Comparison of ENCODE assay signal across 22 cellular contexts in the genomic region with DNA sequence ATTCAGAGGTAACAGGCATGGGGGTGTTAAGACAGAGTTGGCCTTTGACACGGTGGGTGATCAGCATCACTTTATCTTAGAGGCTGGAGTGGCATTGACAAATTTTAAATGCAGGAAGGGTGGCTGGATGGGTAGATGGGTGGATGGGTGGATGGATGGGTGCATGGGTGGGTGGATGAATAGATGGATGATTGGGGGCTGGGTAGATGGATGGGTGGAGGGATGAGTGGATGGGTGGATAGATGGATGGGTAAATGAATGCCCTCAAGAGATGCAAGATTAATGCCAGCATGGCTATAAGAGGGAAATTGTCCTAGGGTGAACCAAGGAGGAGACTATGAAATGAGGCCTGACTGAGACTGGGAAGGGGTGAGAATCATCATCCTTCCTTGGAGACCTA. TPM values are rescaled to one million over a fixed set of nuclear protein-coding genes. Genes with fewer than 3 reads are reported as not detected.
DNase-seq lines count a peak whose midpoint lies in the region; ATAC-seq and TF ChIP-seq lines count a peak whose summit lies in the region.
"Had no signal": no experiment of that assay in that cellular context is flagged by ENCODE, and none has a peak within 500 bp of the region (broad histone marks: within the 10 kb centered on the region; RNA-seq: fewer than 3 reads in every experiment).

No MANE protein-coding gene starts in this region.

- H3K36me3 Mint-ChIP-seq in activated naive CD8-positive, alpha-beta T cell treated with anti-CD3 and anti-CD28 coated beads, Interleukin-2, amount 10 ng/mL, durations not matched to agents 7 days and 5 days, result peaks cover 10% of the 10 kb centered on the region
- peaks cover 5% of the 10 kb centered on the region for H3K36me3 Mint-ChIP-seq in activated naive CD8-positive, alpha-beta T cell treated with anti-CD3 and anti-CD28 coated beads for 36 hours
- H3K36me3 Mint-ChIP-seq in immature natural killer cell, result peaks cover 0 to 8% (median 0%) of the 10 kb centered on the region in 3 donors
- H3K36me3 Mint-ChIP-seq in stimulated activated effector memory CD8-positive, alpha-beta T cell treated with anti-CD3 and anti-CD28 coated beads, Interleukin-12 subunit alpha, Interleukin-12 subunit beta, amount 100 ng/mL, for 72 hours, result peaks cover 66% of the 10 kb centered on the region

- CTCF ChIA-PET in HEK293 (lab: Yijun Ruan, JAX), result interaction anchor here (0.6 kb wide), 1 partner anchor 138 kb away, joined by 3 read pairs; no protein-coding TSS in a partner anchor

- H3K9me3 ChIP-seq in HEK293 (ENCODE audit: control insufficient read depth, insufficient read depth, low read depth, low read length), result no peaks in the 10 kb centered on the region
- H3K9me3 ChIP-seq in upper lobe of right lung, result no peaks in the 10 kb centered on the region
- H3K9me3 ChIP-seq: HAP-1 had no signal

- H3K27ac Mint-ChIP-seq in activated naive CD8-positive, alpha-beta T cell treated with anti-CD3 and anti-CD28 coated beads, Interleukin-2, amount 10 ng/mL, durations not matched to agents 7 days and 5 days, result peak overlapping the region; percentile 3
- no peak overlapping the region for H3K27ac Mint-ChIP-seq in activated naive CD8-positive, alpha-beta T cell treated with anti-CD3 and anti-CD28 coated beads for 36 hours
- H3K27ac Mint-ChIP-seq in immature natural killer cell, result peak overlapping the region in 4 of 6 donors; percentile 15 to 83 (median 36)
- peak overlapping the region; percentile 67 for H3K27ac Mint-ChIP-seq in stimulated activated effector memory CD8-positive, alpha-beta T cell treated with anti-CD3 and anti-CD28 coated beads, Interleukin-12 subunit alpha, Interleukin-12 subunit beta, amount 100 ng/mL, for 72 hours

- no peak overlapping the region for H3K4me3 ChIP-seq in HEK293 (ENCODE audit: low read depth, low read length)
- no peak overlapping the region for H3K4me3 ChIP-seq in upper lobe of right lung
- H3K4me3 ChIP-seq: HAP-1 had no signal

- H3K27me3 ChIP-seq in upper lobe of right lung, result no peaks in the 10 kb centered on the region

- no peak for ATAC-seq in activated naive CD8-positive, alpha-beta T cell treated with anti-CD3 and anti-CD28 coated beads, Interleukin-2, amount 10 ng/mL, durations not matched to agents 7 days and 5 days (ENCODE audit: low read depth)
- no peak for ATAC-seq in stimulated activated effector memory CD8-positive, alpha-beta T cell treated with anti-CD3 and anti-CD28 coated beads, Interleukin-12 subunit alpha, Interleukin-12 subunit beta, amount 100 ng/mL, for 72 hours
- no peak for ATAC-seq in upper lobe of right lung

- POLR2A ChIA-PET in activated naive CD8-positive, alpha-beta T cell treated with anti-CD3 and anti-CD28 coated beads, Interleukin-2, amount 10 ng/mL, durations not matched to agents 7 days and 5 days (lab: Charles Lee), result interaction anchor here (0.8 kb wide), 1 partner anchor 18 kb away, joined by 4 read pairs; a partner anchor contains a TSS
- POLR2A ChIA-PET in HEK293 (lab: Yijun Ruan, JAX), result no interaction called here

- no peak for DNase-seq in activated naive CD8-positive, alpha-beta T cell treated with anti-CD3 and anti-CD28 coated beads, Interleukin-2, amount 10 ng/mL, durations not matched to agents 7 days and 5 days
- no peak for DNase-seq in activated naive CD8-positive, alpha-beta T cell treated with anti-CD3 and anti-CD28 coated beads for 36 hours
- no peak for DNase-seq in immature natural killer cell
- DNase-seq in stimulated activated effector memory CD8-positive, alpha-beta T cell treated with anti-CD3 and anti-CD28 coated beads, Interleukin-12 subunit alpha, Interleukin-12 subunit beta, amount 100 ng/mL, for 72 hours (ENCODE audit: low spot score in 2 of 2), result no peak
- DNase-seq in NK-92 treated with Interleukin-12 subunit alpha and Interleukin-12 subunit beta, amount 100 ng/mL, for 24 hours (lab: John Stamatoyannopoulos, UW), result no peak
- DNase-seq in NCI-H187 (lab: John Stamatoyannopoulos, UW), result no peak
- no peak for DNase-seq in upper lobe of right lung
- DNase-seq: DMS153, DND-41, GOT3, KBM-7, MV-4-11, NCI-H1105, NCI-H1436 treated with DMSO at 0.1 percent for 48 hours, NCI-H1930, NCI-H2107, NCI-H524 treated with DMSO at 0.1 percent for 48 hours, NCI-H82, RPMI8226, SHP77 had no signal

- H3K4me3 Mint-ChIP-seq in activated naive CD8-positive, alpha-beta T cell treated with anti-CD3 and anti-CD28 coated beads, Interleukin-2, amount 10 ng/mL, durations not matched to agents 7 days and 5 days, result no peak overlapping the region
- no peak overlapping the region for H3K4me3 Mint-ChIP-seq in activated naive CD8-positive, alpha-beta T cell treated with anti-CD3 and anti-CD28 coated beads for 36 hours
- peak overlapping the region in 1 of 5 donors; percentile 18 for H3K4me3 Mint-ChIP-seq in immature natural killer cell
- H3K4me3 Mint-ChIP-seq in stimulated activated effector memory CD8-positive, alpha-beta T cell treated with anti-CD3 and anti-CD28 coated beads, Interleukin-12 subunit alpha, Interleukin-12 subunit beta, amount 100 ng/mL, for 72 hours, result no peak overlapping the region

- no peaks in the 10 kb centered on the region for H3K27me3 Mint-ChIP-seq in activated naive CD8-positive, alpha-beta T cell treated with anti-CD3 and anti-CD28 coated beads, Interleukin-2, amount 10 ng/mL, durations not matched to agents 7 days and 5 days
- H3K27me3 Mint-ChIP-seq in activated naive CD8-positive, alpha-beta T cell treated with anti-CD3 and anti-CD28 coated beads for 36 hours, result no peaks in the 10 kb centered on the region
- peaks cover 0 to 4% (median 4%) of the 10 kb centered on the region in 3 donors for H3K27me3 Mint-ChIP-seq in immature natural killer cell (ENCODE audit: low read depth in 3 of 3)

- H3K36me3 ChIP-seq in HEK293 (ENCODE audit: control insufficient read depth in 2 of 2, insufficient read depth in 1 of 2, low read length in 2 of 2) (no peaks in the 10 kb centered on the region; a peak in 1 of 3 replicates), upper lobe of right lung (peaks cover 9% of the 10 kb centered on the region)

- H3K27ac ChIP-seq in HEK293 (ENCODE audit: extremely low read depth, low read depth, low read length) (no peak overlapping the region), upper lobe of right lung (no peak overlapping the region)

- peaks cover 21% of the 10 kb centered on the region for H3K4me1 Mint-ChIP-seq in activated naive CD8-positive, alpha-beta T cell treated with anti-CD3 and anti-CD28 coated beads, Interleukin-2, amount 10 ng/mL, durations not matched to agents 7 days and 5 days
- peaks cover 17% of the 10 kb centered on the region for H3K4me1 Mint-ChIP-seq in activated naive CD8-positive, alpha-beta T cell treated with anti-CD3 and anti-CD28 coated beads for 36 hours
- H3K4me1 Mint-ChIP-seq in immature natural killer cell, result peaks cover 52 to 68% of the 10 kb centered on the region in 2 donors
- H3K4me1 Mint-ChIP-seq in stimulated activated effector memory CD8-positive, alpha-beta T cell treated with anti-CD3 and anti-CD28 coated beads, Interleukin-12 subunit alpha, Interleukin-12 subunit beta, amount 100 ng/mL, for 72 hours, result peaks cover 78% of the 10 kb centered on the region

- intact Hi-C loops in upper lobe of right lung (cut with DNase I), result no loop called here

- no peaks in the 10 kb centered on the region for H3K9me3 Mint-ChIP-seq in activated naive CD8-positive, alpha-beta T cell treated with anti-CD3 and anti-CD28 coated beads, Interleukin-2, amount 10 ng/mL, durations not matched to agents 7 days and 5 days
- H3K9me3 Mint-ChIP-seq in activated naive CD8-positive, alpha-beta T cell treated with anti-CD3 and anti-CD28 coated beads for 36 hours, result no peaks in the 10 kb centered on the region
- no peaks in the 10 kb centered on the region for H3K9me3 Mint-ChIP-seq in immature natural killer cell
- no peaks in the 10 kb centered on the region for H3K9me3 Mint-ChIP-seq in stimulated activated effector memory CD8-positive, alpha-beta T cell treated with anti-CD3 and anti-CD28 coated beads, Interleukin-12 subunit alpha, Interleukin-12 subunit beta, amount 100 ng/mL, for 72 hours

- no peaks in the 10 kb centered on the region for H3K4me1 ChIP-seq in HEK293 (ENCODE audit: control insufficient read depth, insufficient read depth, low read length)
- peaks cover 11% of the 10 kb centered on the region for H3K4me1 ChIP-seq in upper lobe of right lung
- H3K4me1 ChIP-seq: HAP-1 had no signal

- no peak for TF ChIP-seq CTCF in HEK293 (tag by site-specific recombination; IDR thresholded peaks at IDR 0.05)
- TF ChIP-seq CTCF in upper lobe of right lung (IDR thresholded peaks at IDR 0.05), result no peak

TF ChIP-seq in HEK293, 187 proteins besides CTCF, POLR2A, EP300 and RAD21 (continues in another document):
- TF ChIP-seq EGR2 (tag by site-specific recombination; IDR thresholded peaks at IDR 0.05; ENCODE audit: low read depth), result peak; percentile 70
- TF ChIP-seq, protein P1, sequence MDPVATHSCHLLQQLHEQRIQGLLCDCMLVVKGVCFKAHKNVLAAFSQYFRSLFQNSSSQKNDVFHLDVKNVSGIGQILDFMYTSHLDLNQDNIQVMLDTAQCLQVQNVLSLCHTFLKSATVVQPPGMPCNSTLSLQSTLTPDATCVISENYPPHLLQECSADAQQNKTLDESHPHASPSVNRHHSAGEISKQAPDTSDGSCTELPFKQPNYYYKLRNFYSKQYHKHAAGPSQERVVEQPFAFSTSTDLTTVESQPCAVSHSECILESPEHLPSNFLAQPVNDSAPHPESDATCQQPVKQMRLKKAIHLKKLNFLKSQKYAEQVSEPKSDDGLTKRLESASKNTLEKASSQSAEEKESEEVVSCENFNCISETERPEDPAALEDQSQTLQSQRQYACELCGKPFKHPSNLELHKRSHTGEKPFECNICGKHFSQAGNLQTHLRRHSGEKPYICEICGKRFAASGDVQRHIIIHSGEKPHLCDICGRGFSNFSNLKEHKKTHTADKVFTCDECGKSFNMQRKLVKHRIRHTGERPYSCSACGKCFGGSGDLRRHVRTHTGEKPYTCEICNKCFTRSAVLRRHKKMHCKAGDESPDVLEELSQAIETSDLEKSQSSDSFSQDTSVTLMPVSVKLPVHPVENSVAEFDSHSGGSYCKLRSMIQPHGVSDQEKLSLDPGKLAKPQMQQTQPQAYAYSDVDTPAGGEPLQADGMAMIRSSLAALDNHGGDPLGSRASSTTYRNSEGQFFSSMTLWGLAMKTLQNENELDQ (tag by site-specific recombination; IDR thresholded peaks at IDR 0.05; ENCODE audit: low read depth), result no peak
- TF ChIP-seq ZFHX2 (tag by site-specific recombination; conservative IDR thresholded peaks at IDR 0.05), result 0 out of 2 replicates have a peak, but pooled peaks have one; percentile 29

RNA-seq across cellular contexts. Expression of a gene that starts 18.4 kb away (rescaled TPM):
- total RNA-seq in activated naive CD8-positive, alpha-beta T cell treated with anti-CD3 and anti-CD28 coated beads, Interleukin-2, amount 10 ng/mL, durations not matched to agents 7 days and 5 days, result 10 to 100 TPM; 61.4 to 61.8 TPM
- total RNA-seq in activated naive CD8-positive, alpha-beta T cell treated with anti-CD3 and anti-CD28 coated beads for 36 hours, result 10 to 100 TPM; 35.5 to 36.6 TPM
- 1 to 10 TPM in 2 of 3 donors, under 1 TPM in 1; 0.02 to 7.2 (median 1.1) TPM for polyA plus RNA-seq in immature natural killer cell
- total RNA-seq in upper lobe of right lung, result 111 TPM

RNA-seq across cellular contexts. Expression of a gene that starts 59.5 kb away (rescaled TPM):
- 10 to 100 TPM; 48.0 to 48.1 TPM for total RNA-seq in activated naive CD8-positive, alpha-beta T cell treated with anti-CD3 and anti-CD28 coated beads, Interleukin-2, amount 10 ng/mL, durations not matched to agents 7 days and 5 days
- 10 to 100 TPM; 32.0 to 34.3 TPM for total RNA-seq in activated naive CD8-positive, alpha-beta T cell treated with anti-CD3 and anti-CD28 coated beads for 36 hours
- polyA plus RNA-seq in immature natural killer cell, result 10 to 100 TPM; 26.6 to 46.6 (median 32.4) TPM
- total RNA-seq in upper lobe of right lung, result 19.1 TPM
